ENCODE assay signal across 8 cellular contexts in the genomic region with DNA sequence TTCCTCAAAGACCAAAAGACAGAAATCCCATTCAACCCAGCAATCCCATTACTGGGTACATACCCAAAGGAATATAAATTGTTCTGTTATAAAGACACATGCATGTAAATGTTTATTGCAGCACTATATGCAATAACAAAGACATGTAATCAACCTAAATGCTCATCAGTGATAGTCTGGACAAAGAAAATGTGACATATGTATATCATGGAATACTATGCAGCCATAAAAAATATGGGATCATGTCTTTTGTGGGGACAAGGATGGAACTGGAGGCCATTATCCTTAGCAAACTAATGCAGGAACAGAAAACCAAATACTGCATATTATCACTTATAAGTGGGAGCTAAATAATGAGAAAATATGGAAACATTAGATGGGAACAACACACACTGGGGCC. TPM values are rescaled to one million over a fixed set of nuclear protein-coding genes. Genes with fewer than 3 reads are reported as not detected.
"Had no signal": no experiment of that assay in that cellular context is flagged by ENCODE, and none has a peak within 500 bp of the region (broad histone marks: within the 10 kb centered on the region; RNA-seq: fewer than 3 reads in every experiment).

No MANE protein-coding gene starts in this region.

- H3K9me3 ChIP-seq: HAP-1 had no signal

- H3K36me3 ChIP-seq: HAP-1 had no signal

- ATAC-seq: HCT116 had no signal

- H3K9ac ChIP-seq: GM23248 had no signal

- H3K27ac Mint-ChIP-seq: IgD-negative memory B cell had no signal

- H3K4me3 ChIP-seq: GM23248, HAP-1 had no signal

- H2AFZ ChIP-seq: GM23248 had no signal

- DNase-seq: GM23248, GOT3, H7, KG1 had no signal

- FAIRE-seq: HTR-8/SVneo had no signal

- H3K4me3 Mint-ChIP-seq: IgD-negative memory B cell had no signal

- H3K27ac ChIP-seq: GM23248 had no signal

RNA-seq across cellular contexts. Expression of gene HNMT, which starts 2.7 kb away (rescaled TPM):
- polyA plus RNA-seq: IgD-negative memory B cell had no signal
